In genomic region chr19:4581381-4582111, GRCh38 we compare ENCODE assay signal across 10 cellular contexts. TPM values are rescaled to one million over a fixed set of nuclear protein-coding genes. Genes with fewer than 3 reads are reported as not detected.
A peak's percentile ranks its signal among the peaks of the same experiment; 100 is the strongest.
DNase-seq lines count a peak whose midpoint lies in the region; ATAC-seq and TF ChIP-seq lines count a peak whose summit lies in the region.
"Had no signal": no experiment of that assay in that cellular context is flagged by ENCODE, and none has a peak within 500 bp of the region (broad histone marks: within the 10 kb centered on the region; RNA-seq: fewer than 3 reads in every experiment).

No MANE protein-coding gene starts in this region.

- H3K9me3 Mint-ChIP-seq in neural progenitor cell = no peaks in the 10 kb centered on the region
- H3K9me3 Mint-ChIP-seq: stimulated activated naive CD8-positive, alpha-beta T cell treated with anti-CD3 and anti-CD28 coated beads, Interleukin-15, Interleukin-2, amounts not matched to agents 100 ng/mL and 50 ng/mL, for 24 hours had no signal

- peaks cover 71% of the 10 kb centered on the region for H3F3A ChIP-seq in neural progenitor cell (ENCODE audit: low read depth)

- peak overlapping the region; percentile 92 for H3K27ac Mint-ChIP-seq in neural progenitor cell
- H3K27ac Mint-ChIP-seq: stimulated activated naive CD8-positive, alpha-beta T cell treated with anti-CD3 and anti-CD28 coated beads, Interleukin-15, Interleukin-2, amounts not matched to agents 100 ng/mL and 50 ng/mL, for 24 hours had no signal

- no peak overlapping the region for H2AFZ ChIP-seq in neural progenitor cell (replicated peaks)

- peak overlapping the region; percentile 89 for H3K4me3 Mint-ChIP-seq in neural progenitor cell
- H3K4me3 Mint-ChIP-seq: stimulated activated naive CD8-positive, alpha-beta T cell treated with anti-CD3 and anti-CD28 coated beads, Interleukin-15, Interleukin-2, amounts not matched to agents 100 ng/mL and 50 ng/mL, for 24 hours had no signal

- H3K36me3 Mint-ChIP-seq in neural progenitor cell = no peaks in the 10 kb centered on the region

- TF ChIP-seq EP300 in Ishikawa (IDR thresholded peaks at IDR 0.05; ENCODE audit: borderline replicate concordance) = no peak

- H3K4me3 ChIP-seq in breast epithelium (peak overlapping the region; percentile 37 to 64 (median 41)), neural progenitor cell (peak overlapping the region; percentile 87)

- peaks cover 0 to 3% of the 10 kb centered on the region in 2 donors for H3K4me1 ChIP-seq in breast epithelium
- peaks cover 11% of the 10 kb centered on the region for H3K4me1 ChIP-seq in neural progenitor cell

- H3K27ac ChIP-seq in breast epithelium = no peak overlapping the region
- H3K27ac ChIP-seq in neural progenitor cell = no peak overlapping the region

- no peak overlapping the region for H3K9ac ChIP-seq in neural progenitor cell

- peak overlapping the region; percentile 82 for H3K4me2 ChIP-seq in neural progenitor cell

- H3K4me1 Mint-ChIP-seq in neural progenitor cell = peaks cover 30% of the 10 kb centered on the region

- TF ChIP-seq POLR2A in breast epithelium (IDR thresholded peaks at IDR 0.05) = no peak

- H3K27me3 Mint-ChIP-seq in neural progenitor cell (ENCODE audit: insufficient read depth, low read depth) = peaks cover 24% of the 10 kb centered on the region

- intact Hi-C loops in breast epithelium (cut with DNase I; ENCODE audit: low total_unique reads) = no loop called here

- no peak for TF ChIP-seq CTCF in breast epithelium (IDR thresholded peaks at IDR 0.05)
- TF ChIP-seq CTCF in neural progenitor cell (IDR thresholded peaks at IDR 0.05) = no peak

- H3K27me3 ChIP-seq in breast epithelium = peaks cover 13 to 70% of the 10 kb centered on the region in 2 donors
- H3K27me3 ChIP-seq in neural progenitor cell = peaks cover 14% of the 10 kb centered on the region

- peaks cover 35% of the 10 kb centered on the region for H3K79me2 ChIP-seq in neural progenitor cell (ENCODE audit: low read depth)

- H3K36me3 ChIP-seq in breast epithelium (no peaks in the 10 kb centered on the region), neural progenitor cell (no peaks in the 10 kb centered on the region)

- no peaks in the 10 kb centered on the region for H3K9me3 ChIP-seq in breast epithelium
- no peaks in the 10 kb centered on the region for H3K9me3 ChIP-seq in neural progenitor cell (ENCODE audit: low read depth)

- peak; percentile 60 for DNase-seq in Daoy (ENCODE audit: low read depth)
- no peak for DNase-seq in breast epithelium (ENCODE audit: low spot score in 2 of 2)
- DNase-seq in neural progenitor cell (ENCODE audit: low spot score) = peak; percentile 85
- DNase-seq in dedifferentiated amniotic fluid mesenchymal stem cell (ENCODE audit: extremely low spot score) = no peak

- peaks cover 38% of the 10 kb centered on the region for H4K20me1 ChIP-seq in neural progenitor cell (ENCODE audit: low read depth)

- ATAC-seq in GM19023 (IDR thresholded peaks at IDR 0.05; ENCODE audit: unreplicated experiment) (no peak), HG03457 (IDR thresholded peaks at IDR 0.05; ENCODE audit: unreplicated experiment) (no peak), HG03520 (IDR thresholded peaks at IDR 0.05; ENCODE audit: unreplicated experiment) (no peak)

- TF ChIP-seq RAD21 in Ishikawa (IDR thresholded peaks at IDR 0.05; ENCODE audit: low read depth) = no peak

TF ChIP-seq in Ishikawa, 13 proteins besides CTCF, POLR2A, EP300 and RAD21:
- no peak for TF ChIP-seq FOXM1 (IDR thresholded peaks at IDR 0.05; ENCODE audit: borderline replicate concordance, low read depth)
- TF ChIP-seq ZBTB7A (IDR thresholded peaks at IDR 0.05; ENCODE audit: low read depth) = peak; percentile 24
TF ChIP-seq in Ishikawa: peak in this region for 1.

RNA-seq across cellular contexts. Expression of gene SEMA6B, which starts 22.1 kb away (rescaled TPM):
- total RNA-seq in Daoy (2014; rRNA removed; shearing (Covaris generic)) = 2.3 and 3.2 TPM in 2 replicates
- total RNA-seq in breast epithelium (1 to 10 TPM; 2.3 to 8.8 (median 3.2) TPM), neural progenitor cell (ENCODE audit: low replicate concordance) (22.6 and 82.3 TPM in 2 replicates)

RNA-seq across cellular contexts. Expression of gene LRG1, which starts 41.7 kb away (rescaled TPM):
- 0.03 and 0.69 TPM in 2 replicates for total RNA-seq in Daoy (2014; rRNA removed; shearing (Covaris generic))
- total RNA-seq in breast epithelium = 10 to 100 TPM in 1 of 3 donors, 1 to 10 TPM in 1, under 1 TPM in 1; 0.64 to 14.7 (median 5.7) TPM
- 0.19 TPM in 1 of 2 replicates, not detected in the other for total RNA-seq in neural progenitor cell (ENCODE audit: low replicate concordance)
- total RNA-seq: LHCN-M2 had no signal

RNA-seq across cellular contexts. Expression of gene PLIN5, which starts 46.5 kb away (rescaled TPM):
- total RNA-seq in Daoy (2014; rRNA removed; shearing (Covaris generic)) = 0.15 and 1.3 TPM in 2 replicates
- total RNA-seq in breast epithelium (10 to 100 TPM; 10.4 to 26.2 (median 15.4) TPM), neural progenitor cell (ENCODE audit: low replicate concordance) (1.2 and 5.1 TPM in 2 replicates)

RNA-seq across cellular contexts. Expression of gene TNFAIP8L1, which starts 57.8 kb away (rescaled TPM):
- total RNA-seq in Daoy (2014; rRNA removed; shearing (Covaris generic)) = 6.5 and 6.8 TPM in 2 replicates
- total RNA-seq in breast epithelium = 1 to 10 TPM; 1.6 to 3.6 (median 2.9) TPM
- total RNA-seq in neural progenitor cell (ENCODE audit: low replicate concordance) = 8.2 and 15.2 TPM in 2 replicates

Comparison
In these comparisons a context has a peak if more than half of its experiments do, and no peak if none do; other contexts are left out.
1. DNase-seq: peak in Daoy (single experiment) and neural progenitor cell (single experiment); none in breast epithelium (0 of 2) and dedifferentiated amniotic fluid mesenchymal stem cell (single experiment).